Comparison of ENCODE assay signal across 14 cellular contexts in the genomic region with DNA sequence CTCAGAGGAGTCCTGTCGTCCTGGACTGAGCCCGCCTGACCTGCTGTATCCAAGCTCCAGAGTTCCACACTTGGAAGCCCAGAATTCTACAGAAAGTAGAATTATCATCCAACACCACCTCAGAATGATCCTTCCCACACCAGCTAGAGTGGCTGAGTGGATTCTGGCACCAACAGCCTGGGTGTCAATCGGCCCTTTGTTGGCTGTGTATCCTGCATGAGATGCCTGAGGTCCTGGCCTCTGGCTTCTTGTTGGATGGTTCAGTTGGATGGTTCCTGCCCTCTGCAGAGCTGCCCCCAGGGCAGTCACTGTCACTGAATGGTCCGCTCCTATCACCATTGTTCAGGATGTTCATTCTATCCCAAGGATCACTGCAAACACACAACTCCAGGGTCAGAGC. TPM values are rescaled to one million over a fixed set of nuclear protein-coding genes. Genes with fewer than 3 reads are reported as not detected.
DNase-seq lines count a peak whose midpoint lies in the region; ATAC-seq and TF ChIP-seq lines count a peak whose summit lies in the region.
"Had no signal": no experiment of that assay in that cellular context is flagged by ENCODE, and none has a peak within 500 bp of the region (broad histone marks: within the 10 kb centered on the region; RNA-seq: fewer than 3 reads in every experiment).

No MANE protein-coding gene starts in this region.

- H4K5ac ChIP-seq in H9 (ENCODE audit: insufficient read length, low read depth, low read length): no peak overlapping the region

- H3K79me2 ChIP-seq in neural progenitor cell (ENCODE audit: low read depth) (no peaks in the 10 kb centered on the region), H9 (ENCODE audit: insufficient read depth, low read length) (no peaks in the 10 kb centered on the region)

- H3T11ph ChIP-seq in H9 (ENCODE audit: low read length): no peak overlapping the region

- H4K20me1 ChIP-seq in neural progenitor cell (ENCODE audit: low read depth) (no peaks in the 10 kb centered on the region), H9 (ENCODE audit: control insufficient read depth, insufficient read depth, insufficient read length) (no peaks in the 10 kb centered on the region)

- H4K91ac ChIP-seq in H9 (ENCODE audit: insufficient read length, low read depth, low read length): no peak overlapping the region

- H3K27ac ChIP-seq in cingulate gyrus (ENCODE audit: low read depth, low read length) (peak overlapping the region; percentile 93), left ventricle myocardium inferior (replicated peaks) (peak overlapping the region; percentile 42), neural progenitor cell (no peak overlapping the region), thyroid gland (peak overlapping the region; percentile 5 to 79 (median 14)), H9 (ENCODE audit: insufficient read length, low read depth, low read length) (no peak overlapping the region)
- H3K27ac ChIP-seq in CD8-positive, alpha-beta T cell (ENCODE audit: low read depth, low read length): no peak overlapping the region

- peaks cover 10% of the 10 kb centered on the region for H3K36me3 Mint-ChIP-seq in neural progenitor cell
- H3K36me3 Mint-ChIP-seq in H9 (ENCODE audit: insufficient read depth in 1 of 3, low read depth in 3 of 3): peaks cover 12 to 19% (median 13%) of the 10 kb centered on the region in 3 experiments
- H3K36me3 Mint-ChIP-seq in CD8-positive, alpha-beta T cell: no peaks in the 10 kb centered on the region
- H3K36me3 Mint-ChIP-seq: CD4-positive, CD25-positive, alpha-beta regulatory T cell had no signal

- 16 to 50% methylated on average over 3 to 4 of the region's 4 CpGs for WGBS in thyroid gland, 2 donors
- no CpG with 5 or more reads among the region's 4 CpGs for WGBS in H9 (ENCODE audit: extremely low coverage, insufficient read length, low lambda C conversion rate)

- POLR2A ChIA-PET in CD8-positive, alpha-beta T cell (lab: Charles Lee): no interaction called here

- intact Hi-C loops in left ventricle myocardium inferior (cut with micrococcal nuclease): no loop called here
- intact Hi-C loops in thyroid gland (cut with DNase I): no loop called here
- intact Hi-C loops in CD8-positive, alpha-beta T cell (cut with DNase I, micrococcal nuclease): no loop called here

- H3K4me1 ChIP-seq in left ventricle myocardium inferior: peaks cover 29% of the 10 kb centered on the region
- H3K4me1 ChIP-seq in neural progenitor cell: peaks cover 25% of the 10 kb centered on the region
- peaks cover 19% of the 10 kb centered on the region in 2 donors for H3K4me1 ChIP-seq in thyroid gland
- H3K4me1 ChIP-seq in H9 (ENCODE audit: insufficient read depth, low read length): peaks cover 3% of the 10 kb centered on the region; the same call in 1 of the 2 replicates
- H3K4me1 ChIP-seq in CD8-positive, alpha-beta T cell (ENCODE audit: insufficient read depth, low read length): no peaks in the 10 kb centered on the region

- H3K14ac ChIP-seq in H9 (ENCODE audit: insufficient read depth, low read length): no peak overlapping the region

- ATAC-seq in CD8-positive, alpha-beta T cell: no peak
- ATAC-seq: PC-3 had no signal

- no peak overlapping the region for H3K18ac ChIP-seq in H9 (ENCODE audit: insufficient read length, low read depth, low read length)

- no peaks in the 10 kb centered on the region for H3F3A ChIP-seq in neural progenitor cell (ENCODE audit: low read depth)

- H3K9me3 ChIP-seq in left ventricle myocardium inferior (replicated peaks): peaks cover 16% of the 10 kb centered on the region
- no peaks in the 10 kb centered on the region for H3K9me3 ChIP-seq in neural progenitor cell (ENCODE audit: low read depth)
- no peaks in the 10 kb centered on the region for H3K9me3 ChIP-seq in thyroid gland
- H3K9me3 ChIP-seq in H9 (ENCODE audit: control insufficient read depth, low read depth, low read length): peaks cover 9% of the 10 kb centered on the region
- H3K9me3 ChIP-seq in CD8-positive, alpha-beta T cell (ENCODE audit: low read length): no peaks in the 10 kb centered on the region

- no peak overlapping the region for H2BK20ac ChIP-seq in H9 (ENCODE audit: low read depth, low read length, poor library complexity, severe bottlenecking)

- no peaks in the 10 kb centered on the region for H3K27me3 ChIP-seq in left ventricle myocardium inferior (ENCODE audit: low read depth)
- H3K27me3 ChIP-seq in neural progenitor cell: no peaks in the 10 kb centered on the region
- H3K27me3 ChIP-seq in thyroid gland: no peaks in the 10 kb centered on the region
- H3K27me3 ChIP-seq in H9 (ENCODE audit: insufficient read depth, low read length): no peaks in the 10 kb centered on the region
- no peaks in the 10 kb centered on the region for H3K27me3 ChIP-seq in CD8-positive, alpha-beta T cell (ENCODE audit: insufficient read depth, low read length)

- no peak overlapping the region for H3K56ac ChIP-seq in H9 (ENCODE audit: insufficient read length, low read depth, low read length)

- H3K27me3 Mint-ChIP-seq in neural progenitor cell (ENCODE audit: insufficient read depth, low read depth) (peaks cover 8% of the 10 kb centered on the region), H9 (ENCODE audit: low read depth) (peaks cover 2% of the 10 kb centered on the region; the same call in 1 of the 2 replicates)
- peaks cover 11% of the 10 kb centered on the region for H3K27me3 Mint-ChIP-seq in CD8-positive, alpha-beta T cell (ENCODE audit: low read depth)

- no peaks in the 10 kb centered on the region for H3K23me2 ChIP-seq in H9 (ENCODE audit: insufficient read length, low read depth, low read length, poor library complexity, severe bottlenecking)

- CTCF ChIA-PET in CD8-positive, alpha-beta T cell (lab: Charles Lee): no interaction called here

- H3K9me3 Mint-ChIP-seq in neural progenitor cell: peaks cover 14% of the 10 kb centered on the region
- peaks cover 10 to 11% of the 10 kb centered on the region in 2 experiments for H3K9me3 Mint-ChIP-seq in H9
- peaks cover 11% of the 10 kb centered on the region for H3K9me3 Mint-ChIP-seq in CD8-positive, alpha-beta T cell

- H3K9ac ChIP-seq in neural progenitor cell (no peak overlapping the region), H9 (ENCODE audit: extremely low read depth, insufficient read length, low read length) (no peak overlapping the region)

- H3K4me2 ChIP-seq in neural progenitor cell (no peak overlapping the region), H9 (ENCODE audit: insufficient read depth, insufficient read length, low read length) (no peak overlapping the region)

- H3K4me3 ChIP-seq in left ventricle myocardium inferior (no peak overlapping the region), neural progenitor cell (no peak overlapping the region), thyroid gland (replicated peaks in 1 of 3) (no peak overlapping the region)
- no peak overlapping the region for H3K4me3 ChIP-seq in CD8-positive, alpha-beta T cell (ENCODE audit: low read depth, low read length)

- no peak overlapping the region for H2BK120ac ChIP-seq in H9 (ENCODE audit: low read depth, low read length, poor library complexity, severe bottlenecking)

- H3K4me1 Mint-ChIP-seq in neural progenitor cell: peaks cover 9% of the 10 kb centered on the region
- peaks cover 6 to 25% of the 10 kb centered on the region in 2 experiments for H3K4me1 Mint-ChIP-seq in H9
- H3K4me1 Mint-ChIP-seq in CD8-positive, alpha-beta T cell (ENCODE audit: low read depth): no peaks in the 10 kb centered on the region
- H3K4me1 Mint-ChIP-seq: B cell; CD4-positive, CD25-positive, alpha-beta regulatory T cell had no signal

- no peak overlapping the region for H2BK5ac ChIP-seq in H9 (ENCODE audit: insufficient read length, low read length)

- no peak for TF ChIP-seq POLR2A in thyroid gland (IDR thresholded peaks at IDR 0.05)

- H3K23ac ChIP-seq in H9 (ENCODE audit: insufficient read length, low read depth, low read length): no peak overlapping the region

- H3K27ac Mint-ChIP-seq in neural progenitor cell (peak overlapping the region; percentile 46), H9 (no peak overlapping the region)
- no peak overlapping the region for H3K27ac Mint-ChIP-seq in CD8-positive, alpha-beta T cell
- H3K27ac Mint-ChIP-seq: B cell; CD4-positive, CD25-positive, alpha-beta regulatory T cell had no signal

- H4K8ac ChIP-seq in H9 (replicated peaks; ENCODE audit: insufficient read length, low read depth, low read length): no peak overlapping the region

- no peak overlapping the region for H3K4me3 Mint-ChIP-seq in neural progenitor cell
- H3K4me3 Mint-ChIP-seq in H9: no peak overlapping the region
- H3K4me3 Mint-ChIP-seq in CD8-positive, alpha-beta T cell: no peak overlapping the region
- H3K4me3 Mint-ChIP-seq: B cell; CD4-positive, CD25-positive, alpha-beta regulatory T cell had no signal

- H3K36me3 ChIP-seq in left ventricle myocardium inferior (no peaks in the 10 kb centered on the region), neural progenitor cell (no peaks in the 10 kb centered on the region), thyroid gland (no peaks in the 10 kb centered on the region)
- H3K36me3 ChIP-seq in CD8-positive, alpha-beta T cell (ENCODE audit: insufficient read depth, low read length): no peaks in the 10 kb centered on the region

- no peak overlapping the region for H2AK5ac ChIP-seq in H9 (ENCODE audit: insufficient read length, low read length)

- H2BK12ac ChIP-seq in H9 (ENCODE audit: insufficient read length, low read depth, low read length): no peak overlapping the region

- no peaks in the 10 kb centered on the region for H3K79me1 ChIP-seq in H9 (ENCODE audit: insufficient read depth, low read depth, low read length, poor library complexity, severe bottlenecking)

- TF ChIP-seq CTCF in left ventricle myocardium inferior (IDR thresholded peaks at IDR 0.05; ENCODE audit: borderline replicate concordance): no peak
- no peak for TF ChIP-seq CTCF in neural progenitor cell (IDR thresholded peaks at IDR 0.05)
- TF ChIP-seq CTCF in thyroid gland (IDR thresholded peaks at IDR 0.05): no peak
- TF ChIP-seq CTCF in H9 (conservative IDR thresholded peaks at IDR 0.05): no peak
- no peak for TF ChIP-seq CTCF in CD8-positive, alpha-beta T cell (IDR thresholded peaks at IDR 0.05)

- H3K4ac ChIP-seq in H9 (ENCODE audit: low read depth, low read length): no peak overlapping the region

- no peak for DNase-seq in left ventricle myocardium inferior
- DNase-seq in neural progenitor cell (ENCODE audit: low spot score): no peak
- DNase-seq in thyroid gland: no peak
- DNase-seq in stimulated activated CD4-positive, alpha-beta T cell treated with anti-CD3 and anti-CD28 coated beads, Interleukin-4, amount 100 ng/mL, for 1 hour: no peak
- no peak for DNase-seq in H9
- no peak for DNase-seq in CD8-positive, alpha-beta T cell
- DNase-seq: CD4-positive, CD25-positive, alpha-beta regulatory T cell; HCEC 1CT; MV-4-11; NCI-H1436; PC-3 had no signal

- H2AFZ ChIP-seq in neural progenitor cell (replicated peaks): no peak overlapping the region
- no peak overlapping the region for H2AFZ ChIP-seq in H9 (ENCODE audit: low read length)

- H2BK15ac ChIP-seq in H9 (ENCODE audit: low read depth, low read length): no peak overlapping the region

RNA-seq across cellular contexts. Expression of a gene that starts 49.8 kb away (rescaled TPM):
- total RNA-seq in left ventricle myocardium inferior (10.6 TPM), neural progenitor cell (ENCODE audit: low replicate concordance) (1.2 and 3.6 TPM in 2 replicates), thyroid gland (10 to 100 TPM in 1 of 4 donors, 1 to 10 TPM in 3; 2.7 to 14.9 (median 6.4) TPM), H9 (2021) (19.0 and 19.1 TPM in 2 replicates)
- total RNA-seq in CD8-positive, alpha-beta T cell: not detected
- total RNA-seq: B cell; CD4-positive, CD25-positive, alpha-beta regulatory T cell; NCI-H460 had no signal

Comparison
In these comparisons a context has a peak if more than half of its experiments do, and no peak if none do; other contexts are left out.
1. H3K27ac ChIP-seq: peak in cingulate gyrus (single experiment), left ventricle myocardium inferior (single experiment) and thyroid gland (3 of 3); none in neural progenitor cell (single experiment), H9 (single experiment) and CD8-positive, alpha-beta T cell (single experiment).